ENCODE assay signal across 8 cellular contexts in genomic region chr7:66844552-66845381, GRCh38.
DNase-seq lines count a peak whose midpoint lies in the region; ATAC-seq and TF ChIP-seq lines count a peak whose summit lies in the region.

No MANE protein-coding gene starts in this region.

- DNase-seq in BE2C (peak; percentile 99), NCI-H510A treated with DMSO at 0.1 percent for 48 hours (lab: John Stamatoyannopoulos, UW) (peak; percentile 85), colonic mucosa (peak; percentile 99), left colon (peak; percentile 98)
- peak; percentile 99 for DNase-seq in activated CD4-positive, alpha-beta T cell treated with anti-CD3 and anti-CD28 coated beads for 4 hours
- DNase-seq in stimulated activated CD4-positive, alpha-beta T cell treated with anti-CD3 and anti-CD28 coated beads, Interleukin-1b, Interleukin-23, amount 100 ng/mL, for 48 hours: peak; percentile 98

- TF ChIP-seq CTCF in BE2C (IDR thresholded peaks at IDR 0.05; ENCODE audit: low read depth, low read length) (no peak), colonic mucosa (IDR thresholded peaks at IDR 0.05) (no peak)

- H3K27me3 ChIP-seq in BE2C: no peaks in the 10 kb centered on the region
- H3K27me3 ChIP-seq in colonic mucosa: no peaks in the 10 kb centered on the region

- peak overlapping the region; percentile 83 for H3K4me3 ChIP-seq in BE2C (ENCODE audit: low read depth, low read length)
- peak overlapping the region; percentile 74 for H3K4me3 ChIP-seq in colonic mucosa

- peak overlapping the region; percentile 77 for H3K27ac ChIP-seq in colonic mucosa

- ATAC-seq in HG03439 (IDR thresholded peaks at IDR 0.05; ENCODE audit: unreplicated experiment): peak; percentile 89
- peak; percentile 98 for ATAC-seq in left colon

- TF ChIP-seq POLR2A in GM19193 (IDR thresholded peaks at IDR 0.05; ENCODE audit: extremely low read depth, insufficient read depth, insufficient read length): peak; percentile 96

- no peaks in the 10 kb centered on the region for H3K9me3 ChIP-seq in BE2C
- no peaks in the 10 kb centered on the region for H3K9me3 ChIP-seq in colonic mucosa

- H3K9ac ChIP-seq in colonic mucosa (ENCODE audit: low read depth in 2 of 2, low read length in 2 of 2): peak overlapping the region; percentile 92 to 93

- intact Hi-C loops in colonic mucosa (cut with DNase I) (loop anchor here (5.0 to 10.0 kb wide), 2 partner anchors 78 to 150 kb away; partner anchors contain the start of genes SBDS, TMEM248 and TYW1), left colon (cut with DNase I, micrococcal nuclease) (no loop called here)

- H3K4me1 ChIP-seq in BE2C (no peaks in the 10 kb centered on the region), colonic mucosa (peaks cover 4% of the 10 kb centered on the region)

- H3K36me3 ChIP-seq in BE2C (no peaks in the 10 kb centered on the region), colonic mucosa (no peaks in the 10 kb centered on the region)

Comparison
In these comparisons a context has a peak if more than half of its experiments do, and no peak if none do; other contexts are left out.
1. Peak in every context shown above with its lines: DNase-seq, ATAC-seq, H3K4me3 ChIP-seq and H3K27ac ChIP-seq.